9 cellular contexts compared by ENCODE assay signal in genomic region chr22:33274214-33274828, GRCh38.
A peak's percentile ranks its signal among the peaks of the same experiment; 100 is the strongest.
DNase-seq lines count a peak whose midpoint lies in the region; ATAC-seq and TF ChIP-seq lines count a peak whose summit lies in the region.
"Had no signal": no experiment of that assay in that cellular context is flagged by ENCODE, and none has a peak within 500 bp of the region (broad histone marks: within the 10 kb centered on the region; RNA-seq: fewer than 3 reads in every experiment).

No MANE protein-coding gene starts in this region.

- intact Hi-C loops in left ventricle myocardium superior (cut with micrococcal nuclease) (no loop called here), testis (cut with DNase I; ENCODE audit: low total_unique reads) (no loop called here)

- no peak for ATAC-seq in left ventricle myocardium superior

- no peak for TF ChIP-seq POLR2A in testis (IDR thresholded peaks at IDR 0.05)

- peaks cover 4% of the 10 kb centered on the region for H3K36me3 ChIP-seq in cardiac muscle cell
- no peaks in the 10 kb centered on the region for H3K36me3 ChIP-seq in testis (ENCODE audit: low read depth, missing control alignments)

- TF ChIP-seq CTCF in cardiac muscle cell (IDR thresholded peaks at IDR 0.05; ENCODE audit: low read depth, low read length) = peak; percentile 43
- peak; percentile 52 for TF ChIP-seq CTCF in fibroblast of pulmonary artery (IDR thresholded peaks at IDR 0.05; ENCODE audit: low read length, missing control alignments)
- TF ChIP-seq CTCF in testis (IDR thresholded peaks at IDR 0.05) = peak in 1 of 3 experiments; percentile 39

- H3K4me3 ChIP-seq in cardiac muscle cell = no peak overlapping the region
- H3K4me3 ChIP-seq in fibroblast of pulmonary artery (replicated peaks; ENCODE audit: low read depth, low read length) = no peak overlapping the region
- H3K4me3 ChIP-seq in testis = no peak overlapping the region

- H3K27ac ChIP-seq in cardiac muscle cell = no peak overlapping the region
- H3K27ac ChIP-seq in testis = no peak overlapping the region
- H3K27ac ChIP-seq: epithelial cell of prostate had no signal

- H3K27me3 ChIP-seq in cardiac muscle cell (no peaks in the 10 kb centered on the region), testis (no peaks in the 10 kb centered on the region)

- WGBS in testis, 2 donors = 91 to 96% methylated on average over 15 of the region's 15 CpGs

- H3K9me3 ChIP-seq in cardiac muscle cell (ENCODE audit: low read depth) (no peaks in the 10 kb centered on the region), testis (no peaks in the 10 kb centered on the region)

- DNase-seq in cardiac muscle cell (ENCODE audit: low read depth in 1 of 2, low spot score in 1 of 2) = peak; percentile 12 to 20
- no peak for DNase-seq in left ventricle myocardium superior
- DNase-seq in NCI-H69 (lab: John Stamatoyannopoulos, UW) = peak; percentile 4
- peak; percentile 27 for DNase-seq in fibroblast of pulmonary artery (ENCODE audit: low read depth)
- DNase-seq in testis = peak; percentile 31
- DNase-seq in NCI-H1436 treated with DMSO at 0.1 percent for 48 hours (lab: John Stamatoyannopoulos, UW) = no peak
- DNase-seq in glomerular visceral epithelial cell (ENCODE audit: extremely low spot score) = no peak
- DNase-seq in activated naive CD4-positive, alpha-beta T cell treated with anti-CD3 and anti-CD28 coated beads, Interleukin-2, amount 50 U/mL, for 16 hours = no peak

- H3K4me1 ChIP-seq in cardiac muscle cell (ENCODE audit: low read depth) = no peaks in the 10 kb centered on the region
- H3K4me1 ChIP-seq in testis = no peaks in the 10 kb centered on the region

Comparison
In these comparisons a context has a peak if more than half of its experiments do, and no peak if none do; other contexts are left out.
1. DNase-seq: peak in cardiac muscle cell (2 of 2), NCI-H69 (single experiment), fibroblast of pulmonary artery (single experiment) and testis (single experiment); none in left ventricle myocardium superior (single experiment), NCI-H1436 treated with DMSO at 0.1 percent for 48 hours (single experiment), glomerular visceral epithelial cell (single experiment) and activated naive CD4-positive, alpha-beta T cell treated with anti-CD3 and anti-CD28 coated beads, Interleukin-2, amount 50 U/mL, for 16 hours (single experiment).